24 cellular contexts compared by ENCODE assay signal in genomic region chr12:89933911-89934310, GRCh38.
DNase-seq lines count a peak whose midpoint lies in the region; ATAC-seq and TF ChIP-seq lines count a peak whose summit lies in the region.
"Had no signal": no experiment of that assay in that cellular context is flagged by ENCODE, and none has a peak within 500 bp of the region (broad histone marks: within the 10 kb centered on the region; RNA-seq: fewer than 3 reads in every experiment).

No MANE protein-coding gene starts in this region.

- H3K36me3 ChIP-seq in IMR-90 (ENCODE audit: control insufficient read depth, insufficient read depth, low read length) = no peaks in the 10 kb centered on the region
- no peaks in the 10 kb centered on the region for H3K36me3 ChIP-seq in brain microvascular endothelial cell (replicated peaks)
- H3K36me3 ChIP-seq in neural progenitor cell = no peaks in the 10 kb centered on the region
- H3K36me3 ChIP-seq: adrenal gland, HAP-1 had no signal

- H4K5ac ChIP-seq in IMR-90 (ENCODE audit: low read depth, low read length) = no peak overlapping the region

- H2AFZ ChIP-seq in IMR-90 (replicated peaks; ENCODE audit: low read length, poor library complexity) = no peak overlapping the region
- H2AFZ ChIP-seq in neural progenitor cell (replicated peaks) = peak overlapping the region; percentile 83

- TF ChIP-seq POLR2A in IMR-90 (IDR thresholded peaks at IDR 0.05; ENCODE audit: low read depth, low read length) = no peak

- H4K91ac ChIP-seq in IMR-90 (ENCODE audit: insufficient read depth, low read depth, low read length) = no peak overlapping the region

- no peak overlapping the region for H4K8ac ChIP-seq in IMR-90 (ENCODE audit: low read depth in 2 of 2, low read length in 2 of 2)

- TF ChIP-seq CTCF in IMR-90 (conservative IDR thresholded peaks at IDR 0.05; ENCODE audit: low read depth, low read length) (no peak), brain microvascular endothelial cell (IDR thresholded peaks at IDR 0.05; ENCODE audit: low read depth, low read length, missing control alignments) (no peak), neural progenitor cell (IDR thresholded peaks at IDR 0.05) (no peak)

- in situ Hi-C loops in IMR-90 (cut with MboI; ENCODE audit: low sequenced_read_pairs) (no loop called here), brain microvascular endothelial cell (cut with HindIII; ENCODE audit: low pct_ligation_motif_present, low sequenced_read_pairs) (no loop called here)

- H3K36me3 Mint-ChIP-seq in neural progenitor cell = no peaks in the 10 kb centered on the region
- H3K36me3 Mint-ChIP-seq: CD4-positive, CD25-positive, alpha-beta regulatory T cell had no signal

- POLR2A ChIA-PET in IMR-90 (lab: Charles Lee; ENCODE audit: unreplicated experiment) = no interaction called here

- H3K9me3 ChIP-seq in IMR-90 (ENCODE audit: control insufficient read depth, insufficient read depth, low read length) = no peaks in the 10 kb centered on the region
- no peaks in the 10 kb centered on the region for H3K9me3 ChIP-seq in neural progenitor cell (ENCODE audit: low read depth)
- H3K9me3 ChIP-seq: adrenal gland, HAP-1, testis had no signal

- H3K56ac ChIP-seq in IMR-90 (ENCODE audit: extremely low read depth, insufficient read depth, low read length) = no peak overlapping the region

- BruUV-seq in IMR-90 (replicated peaks; lab: Mats Ljungman, UMichigan) = no TSS peak

- H3K27me3 ChIP-seq in IMR-90 (ENCODE audit: control insufficient read depth, insufficient read depth, low read length) (no peaks in the 10 kb centered on the region), brain microvascular endothelial cell (replicated peaks) (no peaks in the 10 kb centered on the region), neural progenitor cell (no peaks in the 10 kb centered on the region)
- H3K27me3 ChIP-seq: adrenal gland, testis had no signal

- H2BK5ac ChIP-seq in IMR-90 (ENCODE audit: low read depth, low read length, poor library complexity, severe bottlenecking) = no peak overlapping the region

- H3K27ac ChIP-seq in IMR-90 (ENCODE audit: insufficient read depth, low read length) = no peak overlapping the region
- H3K27ac ChIP-seq in brain microvascular endothelial cell = peak overlapping the region; percentile 15
- no peak overlapping the region for H3K27ac ChIP-seq in neural progenitor cell
- H3K27ac ChIP-seq: adrenal gland, RWPE1, testis had no signal

- H3K4me1 ChIP-seq in IMR-90 (ENCODE audit: control insufficient read depth, insufficient read depth, low read length) (no peaks in the 10 kb centered on the region), neural progenitor cell (peaks cover 11% of the 10 kb centered on the region)
- H3K4me1 ChIP-seq: testis had no signal

- H2AK5ac ChIP-seq in IMR-90 (ENCODE audit: low read depth, low read length) = no peak overlapping the region

- H3K4me3 ChIP-seq in IMR-90 (ENCODE audit: insufficient read depth, low read depth, low read length) (no peak overlapping the region), brain microvascular endothelial cell (ENCODE audit: low read depth, low read length) (no peak overlapping the region), neural progenitor cell (no peak overlapping the region)
- H3K4me3 ChIP-seq: adrenal gland, HAP-1, testis had no signal

- H3K18ac ChIP-seq in IMR-90 (ENCODE audit: low read depth, low read length) = no peak overlapping the region

- H3K27ac Mint-ChIP-seq in neural progenitor cell = no peak overlapping the region
- H3K27ac Mint-ChIP-seq: progenitor cell of endocrine pancreas had no signal

- no peak overlapping the region for H3K14ac ChIP-seq in IMR-90 (replicated peaks; ENCODE audit: low read depth, low read length)

- H3K79me1 ChIP-seq in IMR-90 (ENCODE audit: low read depth in 1 of 2, low read length in 2 of 2) = no peaks in the 10 kb centered on the region

- TF ChIP-seq RAD21 in IMR-90 (IDR thresholded peaks at IDR 0.05; ENCODE audit: low read length) = no peak

- no peak overlapping the region for H2BK15ac ChIP-seq in IMR-90 (ENCODE audit: low read depth, low read length)

- no peak overlapping the region for H3K4ac ChIP-seq in IMR-90 (ENCODE audit: low read depth, low read length)

- no peak overlapping the region for H2BK120ac ChIP-seq in IMR-90 (ENCODE audit: low read depth, low read length)

- dilution Hi-C loops in IMR-90 (cut with HindIII; ENCODE audit: low sequenced_read_pairs, unreplicated experiment) = no loop called here

- H3K79me2 ChIP-seq in neural progenitor cell (ENCODE audit: low read depth) = no peaks in the 10 kb centered on the region

- peaks cover 22% of the 10 kb centered on the region for H3K4me1 Mint-ChIP-seq in neural progenitor cell

- no peaks in the 10 kb centered on the region for H3K9me1 ChIP-seq in IMR-90 (ENCODE audit: insufficient read depth, low read length)

- H4K20me1 ChIP-seq in IMR-90 (ENCODE audit: insufficient read depth, low read length) (no peaks in the 10 kb centered on the region), neural progenitor cell (ENCODE audit: low read depth) (no peaks in the 10 kb centered on the region)

- intact Hi-C loops in IMR-90 (cut with micrococcal nuclease) = loop anchor here (5.0 kb wide), 1 partner anchor 107 kb away; no protein-coding TSS in a partner anchor

- no CpG with 5 or more reads among the region's 1 CpG for WGBS in IMR-90 (ENCODE audit: extremely low coverage in 2 of 2, insufficient read length in 1 of 2), 2 experiments

- H3K23ac ChIP-seq in IMR-90 (ENCODE audit: low read depth, low read length) = no peak overlapping the region

- H3K9ac ChIP-seq in IMR-90 (ENCODE audit: low read depth, low read length) (no peak overlapping the region), neural progenitor cell (no peak overlapping the region)

- no peaks in the 10 kb centered on the region for H3K9me3 Mint-ChIP-seq in neural progenitor cell
- H3K9me3 Mint-ChIP-seq: T-helper 1 cell treated with Interleukin-12 subunit alpha and Interleukin-12 subunit beta and Interleukin-4 antibody, amounts not matched to agents 30 μg/mL and 1 μg/mL, for 36 hours had no signal

- DNase-seq in EL (peak; percentile 35), IMR-90 (peak; percentile 34), brain microvascular endothelial cell (peak; percentile 40), neural progenitor cell (ENCODE audit: low spot score) (no peak), islet precursor cell (no peak), GDM1 (lab: John Stamatoyannopoulos, UW) (no peak)
- DNase-seq: activated CD4-positive, alpha-beta T cell treated with anti-CD3 and anti-CD28 coated beads for 48 hours; activated naive CD4-positive, alpha-beta T cell treated with Interleukin-2 at 50 U/mL for 16 hours; activated T-cell treated with anti-CD3 and anti-CD28 coated beads, Interleukin-2, amount 50 U/mL, for 48 hours; adrenal gland; CD4-positive, CD25-positive, alpha-beta regulatory T cell; DND-41; NCI-H1436 treated with DMSO at 0.1 percent for 48 hours; NCI-H2107; NCI-H446; NCI-H774; stimulated activated naive CD8-positive, alpha-beta T cell treated with anti-CD3 and anti-CD28 coated beads, Interleukin-15, Interleukin-2, amounts not matched to agents 100 U/mL and 50 U/mL, for 24 hours; testis had no signal

- H3K4me2 ChIP-seq in IMR-90 (ENCODE audit: low read depth, low read length) (no peak overlapping the region), neural progenitor cell (peak overlapping the region; percentile 5)

- CTCF ChIA-PET in IMR-90 (lab: Yijun Ruan, JAX) = no interaction called here

- H2AK9ac ChIP-seq in IMR-90 (replicated peaks; ENCODE audit: low read depth, low read length, poor library complexity) = no peak overlapping the region

- no peaks in the 10 kb centered on the region for H3F3A ChIP-seq in neural progenitor cell (ENCODE audit: low read depth)

- no peak for ATAC-seq in IMR-90 (ENCODE audit: low read depth)
- ATAC-seq in GM21360 (IDR thresholded peaks at IDR 0.05; ENCODE audit: unreplicated experiment) = no peak
- no peak for ATAC-seq in HG03571 (IDR thresholded peaks at IDR 0.05; ENCODE audit: unreplicated experiment)

- peaks cover 7% of the 10 kb centered on the region for H3K27me3 Mint-ChIP-seq in neural progenitor cell (ENCODE audit: insufficient read depth, low read depth)
- H3K27me3 Mint-ChIP-seq: CD4-positive, CD25-positive, alpha-beta regulatory T cell; progenitor cell of endocrine pancreas had no signal

- H3K4me3 Mint-ChIP-seq in neural progenitor cell = no peak overlapping the region
- H3K4me3 Mint-ChIP-seq: CD4-positive, CD25-positive, alpha-beta regulatory T cell; T-helper 1 cell treated with Interleukin-12 subunit alpha and Interleukin-12 subunit beta and Interleukin-4 antibody, amounts not matched to agents 30 μg/mL and 1 μg/mL, for 36 hours had no signal

- H2BK20ac ChIP-seq in IMR-90 (ENCODE audit: low read depth, low read length) = no peak overlapping the region

TF ChIP-seq in IMR-90, 13 proteins besides CTCF, POLR2A, EP300 and RAD21:
- TF ChIP-seq MAZ (IDR thresholded peaks at IDR 0.05; ENCODE audit: borderline replicate concordance, low read depth, low read length) (no peak), CEBPB (IDR thresholded peaks at IDR 0.05; ENCODE audit: low read depth, low read length) (0 out of 2 replicates have a peak, but pooled peaks have one; percentile 31)

Comparison
In these comparisons a context has a peak if more than half of its experiments do, and no peak if none do; other contexts are left out.
1. DNase-seq: peak in EL (single experiment), IMR-90 (single experiment) and brain microvascular endothelial cell (single experiment); none in neural progenitor cell (single experiment), islet precursor cell (single experiment) and GDM1 (single experiment).